ENCODE assay signal across 8 cellular contexts in the genomic region with DNA sequence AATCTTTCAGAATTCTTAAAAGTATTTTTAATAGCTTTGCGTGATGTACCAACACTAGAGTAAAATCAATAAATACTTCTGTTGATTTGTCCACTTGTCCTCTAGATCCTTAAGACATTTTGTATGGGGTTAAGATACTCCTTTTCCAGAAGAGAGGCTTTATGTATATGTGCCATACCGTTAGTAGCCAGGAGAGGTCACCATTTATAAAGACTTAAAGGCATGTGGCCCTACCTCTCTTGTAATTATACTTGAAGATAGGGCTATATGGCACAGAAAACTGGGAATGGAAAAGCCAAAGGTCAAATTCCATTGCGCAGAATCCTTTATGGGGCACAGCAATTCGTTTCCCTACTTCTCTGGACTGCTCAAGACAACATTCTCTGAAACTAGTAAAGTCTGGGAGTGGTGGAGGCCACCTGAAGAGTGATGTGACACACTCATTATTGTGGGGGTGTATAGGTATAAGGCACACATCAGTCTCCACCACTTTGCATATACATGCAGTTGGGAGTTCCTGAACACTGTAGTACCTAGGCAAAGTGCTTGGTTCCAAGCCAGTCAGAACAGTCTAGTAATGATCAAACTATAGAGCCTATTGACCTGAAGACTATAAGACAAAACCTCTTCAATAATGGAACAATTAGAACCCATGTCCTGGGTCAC.
A peak's percentile ranks its signal among the peaks of the same experiment; 100 is the strongest.
DNase-seq lines count a peak whose midpoint lies in the region; ATAC-seq and TF ChIP-seq lines count a peak whose summit lies in the region.

No MANE protein-coding gene starts in this region.

- ATAC-seq in GM19351 (IDR thresholded peaks at IDR 0.05; ENCODE audit: unreplicated experiment) (peak; percentile 46), HG03175 (IDR thresholded peaks at IDR 0.05; ENCODE audit: unreplicated experiment) (peak; percentile 53), HG03457 (IDR thresholded peaks at IDR 0.05; ENCODE audit: unreplicated experiment) (no peak)

- H3K9me3 ChIP-seq in transverse colon, result no peaks in the 10 kb centered on the region

- no peaks in the 10 kb centered on the region for H3K36me3 ChIP-seq in transverse colon

- no peak for TF ChIP-seq POLR2A in transverse colon (IDR thresholded peaks at IDR 0.05)

- no peak overlapping the region for H3K4me3 ChIP-seq in transverse colon

- peaks cover 0 to 8% (median 0%) of the 10 kb centered on the region in 4 donors for H3K4me1 ChIP-seq in transverse colon

- no peaks in the 10 kb centered on the region for H3K27me3 ChIP-seq in transverse colon

- no peaks in the 10 kb centered on the region for H3K4me1 Mint-ChIP-seq in brain

- H3K27ac ChIP-seq in transverse colon, result no peak overlapping the region

- peak; percentile 84 for DNase-seq in DMS53 (lab: John Stamatoyannopoulos, UW)
- DNase-seq in NCI-H69 (lab: John Stamatoyannopoulos, UW), result peak; percentile 77
- peak; percentile 15 for DNase-seq in kidney glomerular epithelial cell (lab: John Stamatoyannopoulos, UW)
- no peak for DNase-seq in transverse colon

- WGBS in transverse colon (ENCODE audit: low coverage in 1 of 2), 2 donors, result 23 to 38% methylated on average over 3 to 4 of the region's 4 CpGs

- TF ChIP-seq EP300 in transverse colon (IDR thresholded peaks at IDR 0.05; ENCODE audit: low read depth), result no peak

- in situ Hi-C loops in transverse colon (cut with MboI; ENCODE audit: low pct_ligation_motif_present in 1 of 4, low pct_unique_long_range_greater_than_20kb in 1 of 4, low sequenced_read_pairs in 3 of 4), result no loop called here

- TF ChIP-seq CTCF in brain (conservative IDR thresholded peaks at IDR 0.05), result peak; percentile 70 to 78
- TF ChIP-seq CTCF in transverse colon (IDR thresholded peaks at IDR 0.05), result peak; percentile 48 to 66 (median 53)

- H3K4me3 Mint-ChIP-seq in brain, result no peak overlapping the region

- intact Hi-C loops in transverse colon (cut with DNase I; ENCODE audit: low total_unique reads), result no loop called here

- H3K9me3 Mint-ChIP-seq in brain, result peaks cover 6 to 12% (median 10%) of the 10 kb centered on the region in 5 experiments

- H3K27me3 Mint-ChIP-seq in brain, result peaks cover 3% of the 10 kb centered on the region

- H3K27ac Mint-ChIP-seq in brain, result peak overlapping the region in 1 of 5 experiments; percentile 58

- no peaks in the 10 kb centered on the region for H3K36me3 Mint-ChIP-seq in brain
